In the genomic region with DNA sequence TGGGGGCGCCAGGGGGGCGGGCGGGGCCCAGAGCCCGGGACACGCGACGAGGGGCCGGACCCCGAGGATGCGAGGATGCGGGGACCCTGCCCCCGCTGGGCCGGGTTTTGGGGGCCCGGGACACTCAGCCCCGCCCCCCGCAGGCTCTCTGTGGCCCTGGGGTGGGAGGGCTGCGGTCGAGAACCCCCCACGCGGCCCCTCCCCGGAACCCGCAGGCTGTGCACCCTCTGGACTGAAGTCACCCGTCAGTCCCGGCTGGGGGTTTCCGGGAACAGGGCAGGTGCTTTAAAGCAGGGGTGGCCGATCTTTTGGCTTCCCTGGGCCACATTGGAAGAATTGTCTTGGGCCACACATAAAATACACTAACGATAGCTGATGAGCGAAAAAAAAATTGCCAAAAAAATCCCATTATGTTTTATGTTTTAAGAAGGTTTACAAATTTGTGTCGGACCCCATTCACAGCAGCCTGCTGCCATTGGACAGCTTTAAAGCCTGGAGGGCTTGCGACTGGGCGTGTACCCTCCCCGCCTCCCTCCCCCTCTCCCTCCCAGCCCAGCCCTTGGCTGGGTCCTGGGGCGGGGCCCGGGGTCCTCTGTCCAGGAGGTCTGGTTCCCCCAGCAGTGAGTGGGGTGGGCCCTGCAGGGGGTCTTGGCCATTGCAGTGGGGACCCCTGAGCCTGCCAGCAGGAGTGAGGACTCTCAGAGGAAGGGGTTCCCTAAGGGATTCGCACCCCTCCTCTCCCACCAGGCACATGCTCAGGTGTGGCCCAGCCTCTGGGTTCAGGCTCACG, we compare ENCODE assay signal across 9 cellular contexts. TPM values are rescaled to one million over a fixed set of nuclear protein-coding genes. Genes with fewer than 3 reads are reported as not detected.
DNase-seq lines count a peak whose midpoint lies in the region; ATAC-seq, FAIRE-seq and TF ChIP-seq lines count a peak whose summit lies in the region.
"Had no signal": no experiment of that assay in that cellular context is flagged by ENCODE, and none has a peak within 500 bp of the region (broad histone marks: within the 10 kb centered on the region; RNA-seq: fewer than 3 reads in every experiment).

No MANE protein-coding gene starts in this region.

- no peaks in the 10 kb centered on the region for H3K79me2 ChIP-seq in Loucy (ENCODE audit: insufficient read depth, low read length)

- no peaks in the 10 kb centered on the region for H4K20me1 ChIP-seq in Loucy (ENCODE audit: insufficient read depth, low read length, poor library complexity, severe bottlenecking)

- no peaks in the 10 kb centered on the region for H3F3A ChIP-seq in Loucy (ENCODE audit: low read depth)

- H3K4me3 ChIP-seq in Loucy (ENCODE audit: low read length, poor library complexity, severe bottlenecking) (peak overlapping the region; percentile 56), pancreas (peak overlapping the region in 2 of 4 donors; percentile 26 to 29)

- H3K36me3 ChIP-seq in Loucy (ENCODE audit: insufficient read depth, low read length) (no peaks in the 10 kb centered on the region), pancreas (no peaks in the 10 kb centered on the region)

- H3K4me1 ChIP-seq in Loucy (ENCODE audit: insufficient read depth, low read length, poor library complexity, severe bottlenecking), result peaks cover 20% of the 10 kb centered on the region
- H3K4me1 ChIP-seq in pancreas, result no peaks in the 10 kb centered on the region

- H2AFZ ChIP-seq in Loucy (ENCODE audit: low read length), result no peak overlapping the region

- no peaks in the 10 kb centered on the region for H3K9me3 ChIP-seq in Loucy (ENCODE audit: insufficient read depth, low read depth, low read length)
- no peaks in the 10 kb centered on the region for H3K9me3 ChIP-seq in pancreas

- TF ChIP-seq CTCF in Loucy (conservative IDR thresholded peaks at IDR 0.05; ENCODE audit: low read length), result no peak
- no peak for TF ChIP-seq CTCF in pancreas (IDR thresholded peaks at IDR 0.05)

- DNase-seq in DMS79 treated with DMSO at 0.1 percent for 48 hours (lab: John Stamatoyannopoulos, UW) (peak; percentile 88), activated T-cell treated with anti-CD3 and anti-CD28 coated beads for 4 hours (peak; percentile 67), pancreas (no peak), iPS-NIHi11 (ENCODE audit: low spot score) (no peak)

- peak overlapping the region in 2 of 4 donors; percentile 41 for H3K27ac ChIP-seq in pancreas

- peak overlapping the region; percentile 50 for H3K9ac ChIP-seq in Loucy (ENCODE audit: low read depth, low read length, poor library complexity, severe bottlenecking)

- WGBS in pancreas, 2 donors, result 22 to 34% methylated on average over 25 to 36 of the region's 36 CpGs

- no peak for FAIRE-seq in pancreas (lab: Jason Lieb, UNC)
- FAIRE-seq: bronchial epithelial cell had no signal

- peak overlapping the region; percentile 66 for H3K4me2 ChIP-seq in Loucy (ENCODE audit: low read depth, low read length, poor library complexity, severe bottlenecking)

- peak in 3 of 4 donors; percentile 39 to 54 (median 48) for ATAC-seq in pancreas
- ATAC-seq in GM19397 (IDR thresholded peaks at IDR 0.05; ENCODE audit: unreplicated experiment), result no peak
- ATAC-seq in HG03095 (IDR thresholded peaks at IDR 0.05; ENCODE audit: unreplicated experiment), result no peak
- no peak for ATAC-seq in HG03442 (IDR thresholded peaks at IDR 0.05; ENCODE audit: unreplicated experiment)

- intact Hi-C loops in pancreas (cut with DNase I), result no loop called here

- H3K9me2 ChIP-seq in Loucy (replicated peaks; ENCODE audit: low read depth, low read length), result no peaks in the 10 kb centered on the region

- H3K27me3 ChIP-seq in Loucy (ENCODE audit: insufficient read depth, low read length, poor library complexity, severe bottlenecking) (no peaks in the 10 kb centered on the region), pancreas (no peaks in the 10 kb centered on the region)

RNA-seq across cellular contexts. Expression of gene C1orf159, which starts 21.6 kb away (rescaled TPM):
- total RNA-seq in pancreas, result 1 to 10 TPM; 3.0 to 6.7 (median 4.0) TPM
- polyA plus RNA-seq in pancreas, result 10 to 100 TPM; 20.9 to 30.7 TPM

RNA-seq across cellular contexts. Expression of gene TTLL10, which starts 36.2 kb away (rescaled TPM):
- under 1 TPM in 5 of 6 donors, not detected in 1; 0.20 to 0.51 (median 0.38) TPM for total RNA-seq in pancreas
- polyA plus RNA-seq in pancreas, result 1 to 10 TPM; 1.0 to 1.6 TPM
- total RNA-seq: bronchial epithelial cell had no signal

Comparison
In these comparisons a context has a peak if more than half of its experiments do, and no peak if none do; other contexts are left out.
1. DNase-seq: peak in DMS79 treated with DMSO at 0.1 percent for 48 hours (single experiment) and activated T-cell treated with anti-CD3 and anti-CD28 coated beads for 4 hours (single experiment); none in pancreas (0 of 6) and iPS-NIHi11 (single experiment).
2. ATAC-seq: peak in pancreas (3 of 4); none in GM19397 (single experiment), HG03095 (single experiment) and HG03442 (single experiment).